Comparison of ENCODE assay signal across 23 cellular contexts in genomic region chr5:36885149-36885548, GRCh38.
"Had no signal": no experiment of that assay in that cellular context is flagged by ENCODE, and none has a peak within 500 bp of the region (broad histone marks: within the 10 kb centered on the region; RNA-seq: fewer than 3 reads in every experiment).

No MANE protein-coding gene starts in this region.

- ATAC-seq: naive thymus-derived CD4-positive, alpha-beta T cell; sciatic nerve; stimulated activated memory B cell treated with anti-CD40 and anti-IgM and Interleukin-4, amounts not matched to agents 10 μg/mL and 1 μg/mL and 100 μg/mL, for 72 hours; stimulated activated naive CD8-positive, alpha-beta T cell treated with anti-CD3 and anti-CD28 coated beads, Interleukin-15, Interleukin-2, amounts not matched to agents 100 U/mL and 50 U/mL, for 24 hours had no signal

- DNase-seq: dermis blood vessel endothelial cell; effector memory CD4-positive, alpha-beta T cell; hypothalamus; immature natural killer cell; islet precursor cell; mammary epithelial cell; mesendoderm; midbrain; naive thymus-derived CD4-positive, alpha-beta T cell; nephron progenitor cell; nucleus accumbens; stimulated activated CD4-positive, alpha-beta T cell treated with anti-CD3 and anti-CD28 coated beads, Interleukin-4, amount 100 ng/mL, for 4 hours; stimulated activated naive CD8-positive, alpha-beta T cell treated with anti-CD3 and anti-CD28 coated beads, Interleukin-15, Interleukin-2, amounts not matched to agents 100 U/mL and 50 U/mL, for 24 hours; testis; tibial artery had no signal

- FAIRE-seq: endometrium, frontal cortex had no signal

- H3K36me3 ChIP-seq: prostate gland, tibial artery had no signal

- H3K4me3 Mint-ChIP-seq: nephron progenitor cell; stimulated activated memory B cell treated with anti-CD40 and anti-IgM and Interleukin-4, amounts not matched to agents 10 μg/mL and 1 μg/mL and 100 μg/mL, for 72 hours had no signal

- H3K27me3 ChIP-seq: right atrium auricular region, testis, tibial artery, upper lobe of left lung had no signal

- H3K27ac ChIP-seq: coronary artery, prostate gland, right atrium auricular region, testis, tibial artery, upper lobe of left lung had no signal

- H3K4me1 ChIP-seq: prostate gland had no signal

- H3K9me3 Mint-ChIP-seq: immature natural killer cell; naive thymus-derived CD4-positive, alpha-beta T cell; nephron progenitor cell; stimulated activated memory B cell treated with anti-CD40 and anti-IgM and Interleukin-4, amounts not matched to agents 10 μg/mL and 1 μg/mL and 100 μg/mL, for 72 hours had no signal

- H3K27me3 Mint-ChIP-seq: naive thymus-derived CD4-positive, alpha-beta T cell; stimulated activated memory B cell treated with anti-CD40 and anti-IgM and Interleukin-4, amounts not matched to agents 10 μg/mL and 1 μg/mL and 100 μg/mL, for 72 hours had no signal

- H3K4me3 ChIP-seq: coronary artery, prostate gland, right atrium auricular region, testis, tibial artery, upper lobe of left lung had no signal

- H3K27ac Mint-ChIP-seq: nephron progenitor cell; stimulated activated memory B cell treated with anti-CD40 and anti-IgM and Interleukin-4, amounts not matched to agents 10 μg/mL and 1 μg/mL and 100 μg/mL, for 72 hours had no signal

- H3K9me3 ChIP-seq: prostate gland, right atrium auricular region, testis, tibial artery, upper lobe of left lung had no signal
